1 cellular context compared by ENCODE assay signal in the genomic region with DNA sequence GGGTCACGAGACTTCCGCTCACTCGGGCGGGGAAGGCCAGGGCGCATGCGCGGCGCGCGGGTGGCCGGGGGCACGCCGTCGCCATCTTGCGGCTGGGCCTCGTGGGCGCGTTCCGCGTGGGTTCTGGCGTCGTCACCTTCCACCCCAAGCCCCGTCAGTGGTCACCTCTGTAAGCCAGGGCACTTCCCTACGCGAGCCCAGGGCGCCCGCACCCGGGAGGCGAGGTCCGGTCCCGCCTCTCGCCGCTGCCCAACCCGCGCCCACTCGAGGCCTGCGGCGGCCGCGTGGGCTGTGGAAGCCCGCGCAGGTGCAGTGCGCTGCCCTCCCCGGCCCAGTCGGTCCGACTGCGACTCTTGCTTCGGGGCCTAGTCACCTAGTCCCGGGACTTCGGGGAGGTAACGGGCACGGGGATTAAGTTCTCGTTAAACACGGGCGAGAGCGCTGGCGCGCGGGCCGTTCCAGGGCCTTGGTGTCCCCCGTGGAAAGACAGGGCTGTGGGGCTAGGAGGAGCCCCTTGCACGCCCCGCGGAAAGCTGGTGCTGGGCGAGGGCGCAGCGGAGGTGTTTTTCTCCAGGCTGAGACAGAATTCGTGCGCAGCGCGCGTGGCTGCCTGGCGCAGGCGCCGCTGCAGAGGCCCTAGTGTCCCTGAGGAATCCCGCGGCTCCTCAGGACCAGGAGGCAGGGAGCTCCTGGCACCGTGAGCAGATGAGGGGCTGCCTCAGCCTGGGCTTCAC.
TF ChIP-seq lines count a peak whose summit lies in the region.

No MANE protein-coding gene starts in this region.

TF ChIP-seq in HEK293, 187 proteins besides CTCF, POLR2A, EP300 and RAD21 (continued from another document and continues in another):
- TF ChIP-seq, protein P1, sequence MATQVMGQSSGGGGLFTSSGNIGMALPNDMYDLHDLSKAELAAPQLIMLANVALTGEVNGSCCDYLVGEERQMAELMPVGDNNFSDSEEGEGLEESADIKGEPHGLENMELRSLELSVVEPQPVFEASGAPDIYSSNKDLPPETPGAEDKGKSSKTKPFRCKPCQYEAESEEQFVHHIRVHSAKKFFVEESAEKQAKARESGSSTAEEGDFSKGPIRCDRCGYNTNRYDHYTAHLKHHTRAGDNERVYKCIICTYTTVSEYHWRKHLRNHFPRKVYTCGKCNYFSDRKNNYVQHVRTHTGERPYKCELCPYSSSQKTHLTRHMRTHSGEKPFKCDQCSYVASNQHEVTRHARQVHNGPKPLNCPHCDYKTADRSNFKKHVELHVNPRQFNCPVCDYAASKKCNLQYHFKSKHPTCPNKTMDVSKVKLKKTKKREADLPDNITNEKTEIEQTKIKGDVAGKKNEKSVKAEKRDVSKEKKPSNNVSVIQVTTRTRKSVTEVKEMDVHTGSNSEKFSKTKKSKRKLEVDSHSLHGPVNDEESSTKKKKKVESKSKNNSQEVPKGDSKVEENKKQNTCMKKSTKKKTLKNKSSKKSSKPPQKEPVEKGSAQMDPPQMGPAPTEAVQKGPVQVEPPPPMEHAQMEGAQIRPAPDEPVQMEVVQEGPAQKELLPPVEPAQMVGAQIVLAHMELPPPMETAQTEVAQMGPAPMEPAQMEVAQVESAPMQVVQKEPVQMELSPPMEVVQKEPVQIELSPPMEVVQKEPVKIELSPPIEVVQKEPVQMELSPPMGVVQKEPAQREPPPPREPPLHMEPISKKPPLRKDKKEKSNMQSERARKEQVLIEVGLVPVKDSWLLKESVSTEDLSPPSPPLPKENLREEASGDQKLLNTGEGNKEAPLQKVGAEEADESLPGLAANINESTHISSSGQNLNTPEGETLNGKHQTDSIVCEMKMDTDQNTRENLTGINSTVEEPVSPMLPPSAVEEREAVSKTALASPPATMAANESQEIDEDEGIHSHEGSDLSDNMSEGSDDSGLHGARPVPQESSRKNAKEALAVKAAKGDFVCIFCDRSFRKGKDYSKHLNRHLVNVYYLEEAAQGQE (tag by site-specific recombination; IDR thresholded peaks at IDR 0.05), result no peak
- TF ChIP-seq, protein P2, sequence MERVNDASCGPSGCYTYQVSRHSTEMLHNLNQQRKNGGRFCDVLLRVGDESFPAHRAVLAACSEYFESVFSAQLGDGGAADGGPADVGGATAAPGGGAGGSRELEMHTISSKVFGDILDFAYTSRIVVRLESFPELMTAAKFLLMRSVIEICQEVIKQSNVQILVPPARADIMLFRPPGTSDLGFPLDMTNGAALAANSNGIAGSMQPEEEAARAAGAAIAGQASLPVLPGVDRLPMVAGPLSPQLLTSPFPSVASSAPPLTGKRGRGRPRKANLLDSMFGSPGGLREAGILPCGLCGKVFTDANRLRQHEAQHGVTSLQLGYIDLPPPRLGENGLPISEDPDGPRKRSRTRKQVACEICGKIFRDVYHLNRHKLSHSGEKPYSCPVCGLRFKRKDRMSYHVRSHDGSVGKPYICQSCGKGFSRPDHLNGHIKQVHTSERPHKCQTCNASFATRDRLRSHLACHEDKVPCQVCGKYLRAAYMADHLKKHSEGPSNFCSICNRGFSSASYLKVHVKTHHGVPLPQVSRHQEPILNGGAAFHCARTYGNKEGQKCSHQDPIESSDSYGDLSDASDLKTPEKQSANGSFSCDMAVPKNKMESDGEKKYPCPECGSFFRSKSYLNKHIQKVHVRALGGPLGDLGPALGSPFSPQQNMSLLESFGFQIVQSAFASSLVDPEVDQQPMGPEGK (tag by site-specific recombination; IDR thresholded peaks at IDR 0.05), result peak; percentile 60
- TF ChIP-seq, protein P3, sequence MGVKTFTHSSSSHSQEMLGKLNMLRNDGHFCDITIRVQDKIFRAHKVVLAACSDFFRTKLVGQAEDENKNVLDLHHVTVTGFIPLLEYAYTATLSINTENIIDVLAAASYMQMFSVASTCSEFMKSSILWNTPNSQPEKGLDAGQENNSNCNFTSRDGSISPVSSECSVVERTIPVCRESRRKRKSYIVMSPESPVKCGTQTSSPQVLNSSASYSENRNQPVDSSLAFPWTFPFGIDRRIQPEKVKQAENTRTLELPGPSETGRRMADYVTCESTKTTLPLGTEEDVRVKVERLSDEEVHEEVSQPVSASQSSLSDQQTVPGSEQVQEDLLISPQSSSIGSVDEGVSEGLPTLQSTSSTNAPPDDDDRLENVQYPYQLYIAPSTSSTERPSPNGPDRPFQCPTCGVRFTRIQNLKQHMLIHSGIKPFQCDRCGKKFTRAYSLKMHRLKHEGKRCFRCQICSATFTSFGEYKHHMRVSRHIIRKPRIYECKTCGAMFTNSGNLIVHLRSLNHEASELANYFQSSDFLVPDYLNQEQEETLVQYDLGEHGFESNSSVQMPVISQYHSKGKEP (tag by site-specific recombination; IDR thresholded peaks at IDR 0.05), result no peak
- TF ChIP-seq, protein P4, sequence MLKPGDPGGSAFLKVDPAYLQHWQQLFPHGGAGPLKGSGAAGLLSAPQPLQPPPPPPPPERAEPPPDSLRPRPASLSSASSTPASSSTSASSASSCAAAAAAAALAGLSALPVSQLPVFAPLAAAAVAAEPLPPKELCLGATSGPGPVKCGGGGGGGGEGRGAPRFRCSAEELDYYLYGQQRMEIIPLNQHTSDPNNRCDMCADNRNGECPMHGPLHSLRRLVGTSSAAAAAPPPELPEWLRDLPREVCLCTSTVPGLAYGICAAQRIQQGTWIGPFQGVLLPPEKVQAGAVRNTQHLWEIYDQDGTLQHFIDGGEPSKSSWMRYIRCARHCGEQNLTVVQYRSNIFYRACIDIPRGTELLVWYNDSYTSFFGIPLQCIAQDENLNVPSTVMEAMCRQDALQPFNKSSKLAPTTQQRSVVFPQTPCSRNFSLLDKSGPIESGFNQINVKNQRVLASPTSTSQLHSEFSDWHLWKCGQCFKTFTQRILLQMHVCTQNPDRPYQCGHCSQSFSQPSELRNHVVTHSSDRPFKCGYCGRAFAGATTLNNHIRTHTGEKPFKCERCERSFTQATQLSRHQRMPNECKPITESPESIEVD (tag by site-specific recombination; IDR thresholded peaks at IDR 0.05), result no peak
- no peak for TF ChIP-seq ZNF248 (tag by site-specific recombination; IDR thresholded peaks at IDR 0.05)
- TF ChIP-seq ZBTB8A (tag by site-specific recombination; IDR thresholded peaks at IDR 0.05), result peak; percentile 78
- peak; percentile 49; the same call in 1 of the 2 replicates for TF ChIP-seq ZSCAN30 (tag by site-specific recombination; IDR thresholded peaks at IDR 0.05)
- TF ChIP-seq, protein P5, sequence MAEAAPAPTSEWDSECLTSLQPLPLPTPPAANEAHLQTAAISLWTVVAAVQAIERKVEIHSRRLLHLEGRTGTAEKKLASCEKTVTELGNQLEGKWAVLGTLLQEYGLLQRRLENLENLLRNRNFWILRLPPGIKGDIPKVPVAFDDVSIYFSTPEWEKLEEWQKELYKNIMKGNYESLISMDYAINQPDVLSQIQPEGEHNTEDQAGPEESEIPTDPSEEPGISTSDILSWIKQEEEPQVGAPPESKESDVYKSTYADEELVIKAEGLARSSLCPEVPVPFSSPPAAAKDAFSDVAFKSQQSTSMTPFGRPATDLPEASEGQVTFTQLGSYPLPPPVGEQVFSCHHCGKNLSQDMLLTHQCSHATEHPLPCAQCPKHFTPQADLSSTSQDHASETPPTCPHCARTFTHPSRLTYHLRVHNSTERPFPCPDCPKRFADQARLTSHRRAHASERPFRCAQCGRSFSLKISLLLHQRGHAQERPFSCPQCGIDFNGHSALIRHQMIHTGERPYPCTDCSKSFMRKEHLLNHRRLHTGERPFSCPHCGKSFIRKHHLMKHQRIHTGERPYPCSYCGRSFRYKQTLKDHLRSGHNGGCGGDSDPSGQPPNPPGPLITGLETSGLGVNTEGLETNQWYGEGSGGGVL (tag by site-specific recombination; IDR thresholded peaks at IDR 0.05), result peak; percentile 51; the same call in 1 of the 2 replicates
- TF ChIP-seq ZNF473 (tag by site-specific recombination; IDR thresholded peaks at IDR 0.05), result no peak
- TF ChIP-seq, protein P6, sequence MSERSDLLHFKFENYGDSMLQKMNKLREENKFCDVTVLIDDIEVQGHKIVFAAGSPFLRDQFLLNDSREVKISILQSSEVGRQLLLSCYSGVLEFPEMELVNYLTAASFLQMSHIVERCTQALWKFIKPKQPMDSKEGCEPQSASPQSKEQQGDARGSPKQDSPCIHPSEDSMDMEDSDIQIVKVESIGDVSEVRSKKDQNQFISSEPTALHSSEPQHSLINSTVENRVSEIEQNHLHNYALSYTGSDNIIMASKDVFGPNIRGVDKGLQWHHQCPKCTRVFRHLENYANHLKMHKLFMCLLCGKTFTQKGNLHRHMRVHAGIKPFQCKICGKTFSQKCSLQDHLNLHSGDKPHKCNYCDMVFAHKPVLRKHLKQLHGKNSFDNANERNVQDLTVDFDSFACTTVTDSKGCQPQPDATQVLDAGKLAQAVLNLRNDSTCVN (tag by site-specific recombination; optimal IDR thresholded peaks at IDR 0.05), result peak; percentile 92
- TF ChIP-seq, protein P7, sequence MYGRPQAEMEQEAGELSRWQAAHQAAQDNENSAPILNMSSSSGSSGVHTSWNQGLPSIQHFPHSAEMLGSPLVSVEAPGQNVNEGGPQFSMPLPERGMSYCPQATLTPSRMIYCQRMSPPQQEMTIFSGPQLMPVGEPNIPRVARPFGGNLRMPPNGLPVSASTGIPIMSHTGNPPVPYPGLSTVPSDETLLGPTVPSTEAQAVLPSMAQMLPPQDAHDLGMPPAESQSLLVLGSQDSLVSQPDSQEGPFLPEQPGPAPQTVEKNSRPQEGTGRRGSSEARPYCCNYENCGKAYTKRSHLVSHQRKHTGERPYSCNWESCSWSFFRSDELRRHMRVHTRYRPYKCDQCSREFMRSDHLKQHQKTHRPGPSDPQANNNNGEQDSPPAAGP (tag by site-specific recombination; IDR thresholded peaks at IDR 0.05), result peak; percentile 52
- TF ChIP-seq ZBTB21 (tag by site-specific recombination; IDR thresholded peaks at IDR 0.05), result no peak
- TF ChIP-seq, protein P8, sequence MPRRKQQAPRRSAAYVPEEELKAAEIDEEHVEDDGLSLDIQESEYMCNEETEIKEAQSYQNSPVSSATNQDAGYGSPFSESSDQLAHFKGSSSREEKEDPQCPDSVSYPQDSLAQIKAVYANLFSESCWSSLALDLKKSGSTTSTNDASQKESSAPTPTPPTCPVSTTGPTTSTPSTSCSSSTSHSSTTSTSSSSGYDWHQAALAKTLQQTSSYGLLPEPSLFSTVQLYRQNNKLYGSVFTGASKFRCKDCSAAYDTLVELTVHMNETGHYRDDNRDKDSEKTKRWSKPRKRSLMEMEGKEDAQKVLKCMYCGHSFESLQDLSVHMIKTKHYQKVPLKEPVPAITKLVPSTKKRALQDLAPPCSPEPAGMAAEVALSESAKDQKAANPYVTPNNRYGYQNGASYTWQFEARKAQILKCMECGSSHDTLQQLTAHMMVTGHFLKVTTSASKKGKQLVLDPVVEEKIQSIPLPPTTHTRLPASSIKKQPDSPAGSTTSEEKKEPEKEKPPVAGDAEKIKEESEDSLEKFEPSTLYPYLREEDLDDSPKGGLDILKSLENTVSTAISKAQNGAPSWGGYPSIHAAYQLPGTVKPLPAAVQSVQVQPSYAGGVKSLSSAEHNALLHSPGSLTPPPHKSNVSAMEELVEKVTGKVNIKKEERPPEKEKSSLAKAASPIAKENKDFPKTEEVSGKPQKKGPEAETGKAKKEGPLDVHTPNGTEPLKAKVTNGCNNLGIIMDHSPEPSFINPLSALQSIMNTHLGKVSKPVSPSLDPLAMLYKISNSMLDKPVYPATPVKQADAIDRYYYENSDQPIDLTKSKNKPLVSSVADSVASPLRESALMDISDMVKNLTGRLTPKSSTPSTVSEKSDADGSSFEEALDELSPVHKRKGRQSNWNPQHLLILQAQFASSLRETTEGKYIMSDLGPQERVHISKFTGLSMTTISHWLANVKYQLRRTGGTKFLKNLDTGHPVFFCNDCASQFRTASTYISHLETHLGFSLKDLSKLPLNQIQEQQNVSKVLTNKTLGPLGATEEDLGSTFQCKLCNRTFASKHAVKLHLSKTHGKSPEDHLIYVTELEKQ (tag by site-specific recombination; IDR thresholded peaks at IDR 0.05; ENCODE audit: borderline replicate concordance), result peak; percentile 23; the same call in 1 of the 2 replicates
- TF ChIP-seq ZXDB (tag by site-specific recombination; IDR thresholded peaks at IDR 0.05), result peak; percentile 34
- no peak; the same call in 1 of the 2 replicates for TF ChIP-seq ZNF223 (tag by site-specific recombination; IDR thresholded peaks at IDR 0.05)
- no peak for TF ChIP-seq ZNF670 (tag by site-specific recombination; IDR thresholded peaks at IDR 0.05; ENCODE audit: low read depth)
- TF ChIP-seq KLF1 (tag by site-specific recombination; IDR thresholded peaks at IDR 0.05), result peak; percentile 70; the same call in 1 of the 2 replicates
- no peak for TF ChIP-seq ZNF549 (tag by site-specific recombination; IDR thresholded peaks at IDR 0.05)
- peak; percentile 95 for TF ChIP-seq ZNF335 (tag by site-specific recombination; conservative IDR thresholded peaks at IDR 0.05)
- TF ChIP-seq, protein P9, sequence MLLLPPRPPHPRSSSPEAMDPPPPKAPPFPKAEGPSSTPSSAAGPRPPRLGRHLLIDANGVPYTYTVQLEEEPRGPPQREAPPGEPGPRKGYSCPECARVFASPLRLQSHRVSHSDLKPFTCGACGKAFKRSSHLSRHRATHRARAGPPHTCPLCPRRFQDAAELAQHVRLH (tag by site-specific recombination; IDR thresholded peaks at IDR 0.05), result peak; percentile 23; the same call in 1 of the 2 replicates
- TF ChIP-seq ZNF560 (tag by site-specific recombination; IDR thresholded peaks at IDR 0.05; ENCODE audit: borderline replicate concordance), result no peak
- no peak for TF ChIP-seq ZNF626 (tag by site-specific recombination; IDR thresholded peaks at IDR 0.05)
- TF ChIP-seq EGR2 (tag by site-specific recombination; IDR thresholded peaks at IDR 0.05; ENCODE audit: low read depth), result peak; percentile 85
- TF ChIP-seq SCRT1 (tag by site-specific recombination; IDR thresholded peaks at IDR 0.05; ENCODE audit: borderline replicate concordance), result no peak
- TF ChIP-seq ZNF169 (tag by site-specific recombination; IDR thresholded peaks at IDR 0.05), result 0 out of 2 replicates have a peak, but pooled peaks have one; percentile 40
- 0 out of 2 replicates have a peak, but pooled peaks have one; percentile 63 for TF ChIP-seq ZBTB48 (tag by site-specific recombination; IDR thresholded peaks at IDR 0.05)
- TF ChIP-seq ZNF311 (tag by site-specific recombination; IDR thresholded peaks at IDR 0.05; ENCODE audit: borderline replicate concordance), result no peak
- TF ChIP-seq, protein P10, sequence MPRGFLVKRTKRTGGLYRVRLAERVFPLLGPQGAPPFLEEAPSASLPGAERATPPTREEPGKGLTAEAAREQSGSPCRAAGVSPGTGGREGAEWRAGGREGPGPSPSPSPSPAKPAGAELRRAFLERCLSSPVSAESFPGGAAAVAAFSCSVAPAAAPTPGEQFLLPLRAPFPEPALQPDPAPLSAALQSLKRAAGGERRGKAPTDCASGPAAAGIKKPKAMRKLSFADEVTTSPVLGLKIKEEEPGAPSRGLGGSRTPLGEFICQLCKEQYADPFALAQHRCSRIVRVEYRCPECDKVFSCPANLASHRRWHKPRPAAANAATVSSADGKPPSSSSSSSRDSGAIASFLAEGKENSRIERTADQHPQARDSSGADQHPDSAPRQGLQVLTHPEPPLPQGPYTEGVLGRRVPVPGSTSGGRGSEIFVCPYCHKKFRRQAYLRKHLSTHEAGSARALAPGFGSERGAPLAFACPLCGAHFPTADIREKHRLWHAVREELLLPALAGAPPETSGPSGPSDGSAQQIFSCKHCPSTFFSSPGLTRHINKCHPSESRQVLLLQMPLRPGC (tag by site-specific recombination; IDR thresholded peaks at IDR 0.05), result peak; percentile 66
- TF ChIP-seq ZNF2 (tag by site-specific recombination; IDR thresholded peaks at IDR 0.05), result peak; percentile 37; the same call in 1 of the 2 replicates
- TF ChIP-seq ZNF561 (tag by site-specific recombination; IDR thresholded peaks at IDR 0.05; ENCODE audit: borderline replicate concordance), result no peak; the same call in none of the 2 replicates
- no peak for TF ChIP-seq ZNF426 (tag by site-specific recombination; IDR thresholded peaks at IDR 0.05)
- no peak for TF ChIP-seq ZFP41 (tag by site-specific recombination; IDR thresholded peaks at IDR 0.05; ENCODE audit: borderline replicate concordance)
- TF ChIP-seq ZNF274 (IDR thresholded peaks at IDR 0.05; ENCODE audit: low read length), result no peak
- TF ChIP-seq ZNF274 (tag by site-specific recombination; IDR thresholded peaks at IDR 0.05; ENCODE audit: borderline replicate concordance), result no peak
- no peak for TF ChIP-seq ZNF837 (tag by site-specific recombination; IDR thresholded peaks at IDR 0.05)
